In the genomic region with DNA sequence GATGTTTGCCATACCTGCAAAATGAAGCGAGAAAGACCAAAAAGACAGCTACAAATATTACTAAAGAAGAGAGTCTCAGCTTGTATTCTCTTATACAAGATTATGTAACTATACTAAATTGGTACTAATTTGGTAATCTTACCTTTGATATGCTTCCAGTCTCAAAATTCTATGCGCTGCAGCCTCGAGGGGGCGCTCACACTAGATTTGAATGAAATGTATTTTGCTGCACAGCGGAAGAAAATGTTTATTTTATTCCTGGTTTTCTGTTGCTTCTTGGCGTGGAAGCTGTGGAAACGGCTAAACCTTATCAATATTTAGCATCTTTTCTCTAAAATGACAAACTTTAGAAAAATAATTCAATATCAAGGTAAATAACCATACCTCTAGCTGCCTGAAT, we compare ENCODE assay signal across 1 cellular context.
TF ChIP-seq lines count a peak whose summit lies in the region.

No MANE protein-coding gene starts in this region.

TF ChIP-seq in K562, 482 proteins besides CTCF, POLR2A, EP300 and RAD21 (continued from another document):
- TF ChIP-seq, protein P1, sequence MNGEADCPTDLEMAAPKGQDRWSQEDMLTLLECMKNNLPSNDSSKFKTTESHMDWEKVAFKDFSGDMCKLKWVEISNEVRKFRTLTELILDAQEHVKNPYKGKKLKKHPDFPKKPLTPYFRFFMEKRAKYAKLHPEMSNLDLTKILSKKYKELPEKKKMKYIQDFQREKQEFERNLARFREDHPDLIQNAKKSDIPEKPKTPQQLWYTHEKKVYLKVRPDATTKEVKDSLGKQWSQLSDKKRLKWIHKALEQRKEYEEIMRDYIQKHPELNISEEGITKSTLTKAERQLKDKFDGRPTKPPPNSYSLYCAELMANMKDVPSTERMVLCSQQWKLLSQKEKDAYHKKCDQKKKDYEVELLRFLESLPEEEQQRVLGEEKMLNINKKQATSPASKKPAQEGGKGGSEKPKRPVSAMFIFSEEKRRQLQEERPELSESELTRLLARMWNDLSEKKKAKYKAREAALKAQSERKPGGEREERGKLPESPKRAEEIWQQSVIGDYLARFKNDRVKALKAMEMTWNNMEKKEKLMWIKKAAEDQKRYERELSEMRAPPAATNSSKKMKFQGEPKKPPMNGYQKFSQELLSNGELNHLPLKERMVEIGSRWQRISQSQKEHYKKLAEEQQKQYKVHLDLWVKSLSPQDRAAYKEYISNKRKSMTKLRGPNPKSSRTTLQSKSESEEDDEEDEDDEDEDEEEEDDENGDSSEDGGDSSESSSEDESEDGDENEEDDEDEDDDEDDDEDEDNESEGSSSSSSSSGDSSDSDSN (IDR thresholded peaks at IDR 0.05; ENCODE audit: borderline replicate concordance in 1 of 2, low read depth in 2 of 2, low read length in 2 of 2) = no peak
- TF ChIP-seq CTCFL (IDR thresholded peaks at IDR 0.05; ENCODE audit: borderline replicate concordance, insufficient read depth, low read depth, low read length, poor library complexity, severe bottlenecking) (peak; percentile 37), MAFK (IDR thresholded peaks at IDR 0.05; ENCODE audit: low read length) (no peak)
